Comparison of ENCODE assay signal across 8 cellular contexts in genomic region chr18:80148316-80149199, GRCh38. TPM values are rescaled to one million over a fixed set of nuclear protein-coding genes. Genes with fewer than 3 reads are reported as not detected.
DNase-seq lines count a peak whose midpoint lies in the region; ATAC-seq and TF ChIP-seq lines count a peak whose summit lies in the region.

No MANE protein-coding gene starts in this region.

- H3K9me3 ChIP-seq in WERI-Rb-1 (ENCODE audit: severe bottlenecking) (no peaks in the 10 kb centered on the region), heart right ventricle (no peaks in the 10 kb centered on the region)

- H3K79me2 ChIP-seq in ACC112 (ENCODE audit: control insufficient read depth, insufficient read depth, low read length, unreplicated experiment) = no peaks in the 10 kb centered on the region

- TF ChIP-seq CTCF in WERI-Rb-1 (IDR thresholded peaks at IDR 0.05; ENCODE audit: low read depth, low read length) = no peak
- no peak for TF ChIP-seq CTCF in heart right ventricle (IDR thresholded peaks at IDR 0.05)
- no peak for TF ChIP-seq CTCF in omental fat pad (IDR thresholded peaks at IDR 0.05)

- H3K4me3 ChIP-seq in ACC112 (ENCODE audit: low read depth, low read length) (peak overlapping the region; percentile 79), WERI-Rb-1 (ENCODE audit: low read depth, low read length) (peak overlapping the region; percentile 52), heart right ventricle (peak overlapping the region; percentile 26 to 72 (median 63)), skin epidermis (peak overlapping the region; percentile 34 to 65 (median 46))

- peaks cover 5% of the 10 kb centered on the region for H3K4me1 ChIP-seq in ACC112 (ENCODE audit: control insufficient read depth, insufficient read depth, low read length, unreplicated experiment)
- H3K4me1 ChIP-seq in heart right ventricle = peaks cover 0 to 21% (median 14%) of the 10 kb centered on the region in 9 donors

- ATAC-seq in GM21723 (IDR thresholded peaks at IDR 0.05; ENCODE audit: unreplicated experiment) (peak; percentile 1), heart right ventricle (peak in 5 of 8 donors; percentile 20 to 46 (median 31)), HG03521 (IDR thresholded peaks at IDR 0.05; ENCODE audit: unreplicated experiment) (no peak), omental fat pad (ENCODE audit: low FRiP score) (no peak)

- H3K36me3 ChIP-seq in ACC112 (ENCODE audit: insufficient read depth, low read length) (no peaks in the 10 kb centered on the region), WERI-Rb-1 (peaks cover 6% of the 10 kb centered on the region), heart right ventricle (no peaks in the 10 kb centered on the region)

- DNase-seq in WERI-Rb-1 = no peak
- no peak for DNase-seq in heart right ventricle
- no peak for DNase-seq in NCI-H524 (lab: John Stamatoyannopoulos, UW)
- DNase-seq in omental fat pad (ENCODE audit: low spot score) = no peak

- H3K27ac ChIP-seq in ACC112 (ENCODE audit: low read depth, low read length) (no peak overlapping the region), WERI-Rb-1 (peak overlapping the region; percentile 51), heart right ventricle (peak overlapping the region in 3 of 10 donors; percentile 7 to 47 (median 41)), skin epidermis (peak overlapping the region in 1 of 21 experiments; percentile 69)

- intact Hi-C loops in heart right ventricle (cut with DNase I) = loop anchor here in 1 of 10 donors (10.0 kb wide), 1 partner anchor 114 kb away; the partner anchor contains the start of gene RBFA

- H2AFZ ChIP-seq in ACC112 (ENCODE audit: low read length, unreplicated experiment) = no peak overlapping the region

- 54 to 56% methylated on average over 34 of the region's 34 CpGs for WGBS in heart right ventricle, 2 donors

- no peaks in the 10 kb centered on the region for H3K27me3 ChIP-seq in ACC112 (ENCODE audit: insufficient read depth, low read length)
- no peaks in the 10 kb centered on the region for H3K27me3 ChIP-seq in WERI-Rb-1 (ENCODE audit: insufficient read depth, low read depth, severe bottlenecking)
- no peaks in the 10 kb centered on the region for H3K27me3 ChIP-seq in heart right ventricle

RNA-seq across cellular contexts. Expression of gene ADNP2, which starts 39.5 kb away (rescaled TPM):
- total RNA-seq in heart right ventricle = 10 to 100 TPM in 8 of 10 donors, 1 to 10 TPM in 2; 6.9 to 12.4 (median 10.9) TPM
- polyA plus RNA-seq in heart right ventricle = 1 to 10 TPM; 4.6 to 5.9 TPM
- 10 to 100 TPM; 13.2 to 22.6 (median 16.1) TPM for total RNA-seq in omental fat pad

Comparison
In these comparisons a context has a peak if more than half of its experiments do, and no peak if none do; other contexts are left out.
1. ATAC-seq: peak in GM21723 (single experiment) and heart right ventricle (5 of 8); none in HG03521 (single experiment) and omental fat pad (single experiment).
2. Peak in every context shown above with its lines, with median percentiles within 50 percentile points of each other: H3K4me3 ChIP-seq.